Comparison of ENCODE assay signal across 8 cellular contexts in genomic region chr5:95620870-95621838, GRCh38. TPM values are rescaled to one million over a fixed set of nuclear protein-coding genes. Genes with fewer than 3 reads are reported as not detected.
DNase-seq lines count a peak whose midpoint lies in the region; ATAC-seq and TF ChIP-seq lines count a peak whose summit lies in the region.

No MANE protein-coding gene starts in this region.

- ATAC-seq in HG02884 (IDR thresholded peaks at IDR 0.05; ENCODE audit: unreplicated experiment), result peak; percentile 36

- H3K4me1 Mint-ChIP-seq in activated T-helper 2 cell treated with anti-CD3 and anti-CD28 coated beads, Interferon-gamma antibody, Interleukin-2, Interleukin-4, amounts not matched to agents 10 μg/mL and 5 μg/mL and 100 μg/mL, durations not matched to agents 14 hours and 24 hours and 36 hours (ENCODE audit: low read depth), result peaks cover 29% of the 10 kb centered on the region
- H3K4me1 Mint-ChIP-seq in glutamatergic neuron (ENCODE audit: low read depth, unreplicated experiment), result peaks cover 10% of the 10 kb centered on the region

- peaks cover 21% of the 10 kb centered on the region for H3K27me3 Mint-ChIP-seq in activated T-helper 2 cell treated with anti-CD3 and anti-CD28 coated beads, Interferon-gamma antibody, Interleukin-2, Interleukin-4, amounts not matched to agents 10 μg/mL and 5 μg/mL and 100 μg/mL, durations not matched to agents 14 hours and 24 hours and 36 hours (ENCODE audit: low read depth)
- H3K27me3 Mint-ChIP-seq in glutamatergic neuron (ENCODE audit: unreplicated experiment), result peaks cover 19% of the 10 kb centered on the region

- no peak for TF ChIP-seq CTCF in glutamatergic neuron (IDR thresholded peaks at IDR 0.05; ENCODE audit: partially characterized antibody, unreplicated experiment)

- intact Hi-C loops in activated T-helper 2 cell treated with anti-CD3 and anti-CD28 coated beads, Interferon-gamma antibody, Interleukin-2, Interleukin-4, amounts not matched to agents 10 μg/mL and 5 μg/mL and 100 μg/mL, durations not matched to agents 14 hours and 24 hours and 36 hours (cut with micrococcal nuclease), result loop anchor here (1.0 to 2.0 kb wide), 2 partner anchors 30 to 66 kb away; partner anchors contain the start of gene ARSK
- intact Hi-C loops in posterior vena cava (cut with DNase I), result no loop called here

- peak overlapping the region; percentile 74 for H3K4me3 Mint-ChIP-seq in activated T-helper 2 cell treated with anti-CD3 and anti-CD28 coated beads, Interferon-gamma antibody, Interleukin-2, Interleukin-4, amounts not matched to agents 10 μg/mL and 5 μg/mL and 100 μg/mL, durations not matched to agents 14 hours and 24 hours and 36 hours (ENCODE audit: low read depth)
- peak overlapping the region; percentile 86 for H3K4me3 Mint-ChIP-seq in glutamatergic neuron (ENCODE audit: unreplicated experiment)

- no peaks in the 10 kb centered on the region for H3K9me3 Mint-ChIP-seq in activated T-helper 2 cell treated with anti-CD3 and anti-CD28 coated beads, Interferon-gamma antibody, Interleukin-2, Interleukin-4, amounts not matched to agents 10 μg/mL and 5 μg/mL and 100 μg/mL, durations not matched to agents 14 hours and 24 hours and 36 hours
- peaks cover 11% of the 10 kb centered on the region for H3K9me3 Mint-ChIP-seq in glutamatergic neuron (ENCODE audit: unreplicated experiment)

- no peaks in the 10 kb centered on the region for H3K36me3 Mint-ChIP-seq in activated T-helper 2 cell treated with anti-CD3 and anti-CD28 coated beads, Interferon-gamma antibody, Interleukin-2, Interleukin-4, amounts not matched to agents 10 μg/mL and 5 μg/mL and 100 μg/mL, durations not matched to agents 14 hours and 24 hours and 36 hours (ENCODE audit: low read depth)
- no peaks in the 10 kb centered on the region for H3K36me3 Mint-ChIP-seq in glutamatergic neuron (ENCODE audit: unreplicated experiment)

- DNase-seq in NCI-H2081 (lab: John Stamatoyannopoulos, UW) (peak; percentile 23 to 60), NCI-H2081 treated with DMSO at 0.1 percent for 48 hours (lab: John Stamatoyannopoulos, UW) (no peak), NCI-H774 (lab: John Stamatoyannopoulos, UW) (peak; percentile 48), glutamatergic neuron (peak; percentile 72), posterior vena cava (ENCODE audit: low spot score) (peak; percentile 81), COLO829 (ENCODE audit: low spot score) (no peak)
- DNase-seq in activated T-helper 2 cell treated with anti-CD3 and anti-CD28 coated beads, Interferon-gamma antibody, Interleukin-2, Interleukin-4, amounts not matched to agents 10 μg/mL and 5 μg/mL and 100 μg/mL, durations not matched to agents 14 hours and 24 hours and 36 hours (ENCODE audit: low spot score), result peak; percentile 40

- peak overlapping the region; percentile 59 for H3K27ac Mint-ChIP-seq in activated T-helper 2 cell treated with anti-CD3 and anti-CD28 coated beads, Interferon-gamma antibody, Interleukin-2, Interleukin-4, amounts not matched to agents 10 μg/mL and 5 μg/mL and 100 μg/mL, durations not matched to agents 14 hours and 24 hours and 36 hours
- peak overlapping the region; percentile 90 for H3K27ac Mint-ChIP-seq in glutamatergic neuron (ENCODE audit: unreplicated experiment)

RNA-seq across cellular contexts. Expression of gene GPR150, which starts 1.3 kb away (rescaled TPM):
- total RNA-seq in activated T-helper 2 cell treated with anti-CD3 and anti-CD28 coated beads, Interferon-gamma antibody, Interleukin-2, Interleukin-4, amounts not matched to agents 10 μg/mL and 5 μg/mL and 100 μg/mL, durations not matched to agents 14 hours and 24 hours and 36 hours, result 0.11 and 0.14 TPM in 2 replicates
- total RNA-seq in glutamatergic neuron (ENCODE audit: unreplicated experiment) (not detected), posterior vena cava (under 1 TPM; 0.10 to 0.23 TPM)

RNA-seq across cellular contexts. Expression of gene RFESD, which starts 25.4 kb away (rescaled TPM):
- total RNA-seq in activated T-helper 2 cell treated with anti-CD3 and anti-CD28 coated beads, Interferon-gamma antibody, Interleukin-2, Interleukin-4, amounts not matched to agents 10 μg/mL and 5 μg/mL and 100 μg/mL, durations not matched to agents 14 hours and 24 hours and 36 hours, result 0.94 and 2.9 TPM in 2 replicates
- total RNA-seq in glutamatergic neuron (ENCODE audit: unreplicated experiment) (1.1 TPM), posterior vena cava (1 to 10 TPM; 1.1 to 2.0 TPM)

Comparison
In these comparisons a context has a peak if more than half of its experiments do, and no peak if none do; other contexts are left out.
1. DNase-seq: peak in NCI-H2081 (2 of 2), NCI-H774 (single experiment), activated T-helper 2 cell treated with anti-CD3 and anti-CD28 coated beads, Interferon-gamma antibody, Interleukin-2, Interleukin-4, amounts not matched to agents 10 μg/mL and 5 μg/mL and 100 μg/mL, durations not matched to agents 14 hours and 24 hours and 36 hours (single experiment), glutamatergic neuron (single experiment) and posterior vena cava (single experiment); none in NCI-H2081 treated with DMSO at 0.1 percent for 48 hours (single experiment) and COLO829 (single experiment).